16 cellular contexts compared by ENCODE assay signal in the genomic region with DNA sequence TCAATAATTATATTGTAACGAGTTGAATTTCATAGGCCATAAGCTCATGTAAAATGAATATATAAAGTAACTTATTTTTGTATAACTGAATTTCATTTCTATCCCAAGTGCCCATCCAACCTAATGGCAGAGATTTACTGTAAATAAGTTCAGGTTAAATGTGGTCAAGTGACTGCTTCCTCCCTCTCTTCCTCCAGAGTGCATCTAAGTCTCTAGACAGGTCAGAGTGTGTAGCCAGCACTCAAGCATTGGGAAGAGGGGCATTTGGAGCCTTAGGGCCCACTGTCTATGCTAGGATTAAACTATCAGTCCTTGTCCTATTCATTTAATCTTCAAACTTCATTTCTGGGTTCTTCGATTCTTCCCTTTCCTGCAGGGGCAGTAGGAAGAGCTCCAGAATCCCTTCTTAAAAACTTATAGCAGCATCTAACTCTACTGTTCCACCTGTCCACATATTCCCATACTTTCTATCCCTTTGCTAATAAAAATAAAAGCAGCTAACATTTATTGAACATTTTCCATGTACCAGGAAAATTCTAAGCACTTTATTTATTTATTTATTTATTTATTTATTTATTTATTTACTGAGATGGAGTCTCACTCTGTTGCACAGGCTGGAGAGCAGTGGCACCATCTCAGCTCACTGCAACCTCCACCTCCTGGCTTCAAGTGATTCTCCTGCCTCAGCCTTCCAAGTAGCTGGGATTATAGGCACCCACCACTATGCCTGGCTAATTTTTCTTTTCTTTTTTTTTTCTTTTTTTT. TPM values are rescaled to one million over a fixed set of nuclear protein-coding genes. Genes with fewer than 3 reads are reported as not detected.
DNase-seq lines count a peak whose midpoint lies in the region; ATAC-seq, FAIRE-seq and TF ChIP-seq lines count a peak whose summit lies in the region.
"Had no signal": no experiment of that assay in that cellular context is flagged by ENCODE, and none has a peak within 500 bp of the region (broad histone marks: within the 10 kb centered on the region; RNA-seq: fewer than 3 reads in every experiment).

No MANE protein-coding gene starts in this region.

- no peak overlapping the region for H3K4me3 Mint-ChIP-seq in dendritic cell treated with granulocyte-macrophage colony-stimulating factor and Interleukin-4, amounts not matched to agents 40 ng/mL and 50 ng/mL, for 4 days
- H3K4me3 Mint-ChIP-seq in immature natural killer cell = no peak overlapping the region
- H3K4me3 Mint-ChIP-seq: HFFc6 had no signal

- intact Hi-C loops in dendritic cell treated with granulocyte-macrophage colony-stimulating factor and Interleukin-4, amounts not matched to agents 40 ng/mL and 50 ng/mL, for 4 days (cut with micrococcal nuclease) = loop anchor here (5.0 kb wide), 1 partner anchor 55 kb away; no protein-coding TSS in a partner anchor

- peaks cover 25% of the 10 kb centered on the region for H3K4me1 Mint-ChIP-seq in dendritic cell treated with granulocyte-macrophage colony-stimulating factor and Interleukin-4, amounts not matched to agents 40 ng/mL and 50 ng/mL, for 4 days (ENCODE audit: low read depth)
- peaks cover 6 to 12% of the 10 kb centered on the region in 2 donors for H3K4me1 Mint-ChIP-seq in immature natural killer cell

- no peaks in the 10 kb centered on the region for H3K27me3 Mint-ChIP-seq in dendritic cell treated with granulocyte-macrophage colony-stimulating factor and Interleukin-4, amounts not matched to agents 40 ng/mL and 50 ng/mL, for 4 days
- peaks cover 2 to 5% (median 3%) of the 10 kb centered on the region in 3 donors for H3K27me3 Mint-ChIP-seq in immature natural killer cell (ENCODE audit: low read depth in 3 of 3)

- H3K27ac ChIP-seq in OCI-LY3 (ENCODE audit: low read length) = peak overlapping the region; percentile 92

- no peak for TF ChIP-seq CTCF in OCI-LY3 (IDR thresholded peaks at IDR 0.05; ENCODE audit: low read depth, low read length)

- TF ChIP-seq POLR2A in GM12892 (IDR thresholded peaks at IDR 0.05; ENCODE audit: low read depth, low read length) = no peak

- H3K9ac ChIP-seq in OCI-LY3 (ENCODE audit: low read length) = peak overlapping the region; percentile 81

- peak overlapping the region; percentile 62 for H3K4me3 ChIP-seq in OCI-LY3 (ENCODE audit: low read length)

- no peaks in the 10 kb centered on the region for H3K36me3 ChIP-seq in OCI-LY3 (replicated peaks; ENCODE audit: low read depth, low read length)

- no peak overlapping the region for H2AFZ ChIP-seq in OCI-LY3 (ENCODE audit: low read depth, low read length)

- peak overlapping the region; percentile 83 for H3K4me2 ChIP-seq in OCI-LY3 (ENCODE audit: low read length)

- peak; percentile 29 for DNase-seq in activated CD8-positive, alpha-beta memory T cell treated with anti-CD3 and anti-CD28 coated beads, Interleukin-2, amount 50 U/mL, for 48 hours
- no peak for DNase-seq in activated CD8-positive, alpha-beta memory T cell treated with anti-CD3 and anti-CD28 coated beads for 24 hours
- no peak for DNase-seq in GM12892 (ENCODE audit: insufficient read length)
- DNase-seq in NCI-H345 (lab: John Stamatoyannopoulos, UW) = no peak
- DNase-seq in immature natural killer cell = no peak
- DNase-seq: COR-L47, DMS153, EL, HFFc6, NCI-H187, NCI-H510A, SIG-M5 had no signal

- no peaks in the 10 kb centered on the region for H3K9me3 ChIP-seq in OCI-LY3 (ENCODE audit: insufficient read depth, low read length)

- H4K20me1 ChIP-seq in OCI-LY3 (ENCODE audit: insufficient read depth, low read length) = no peaks in the 10 kb centered on the region

- no peaks in the 10 kb centered on the region for H3K27me3 ChIP-seq in OCI-LY3 (ENCODE audit: low read depth, low read length)

- FAIRE-seq in GM12892 (lab: Jason Lieb, UNC) = no peak
- FAIRE-seq: RCC 7860 had no signal

- H3K79me2 ChIP-seq in OCI-LY3 (ENCODE audit: low read length) = 0 out of 2 replicates have a peak, but pooled peaks cover 5% of the 10 kb centered on the region

- H3K9me3 Mint-ChIP-seq in dendritic cell treated with granulocyte-macrophage colony-stimulating factor and Interleukin-4, amounts not matched to agents 40 ng/mL and 50 ng/mL, for 4 days = no peaks in the 10 kb centered on the region
- no peaks in the 10 kb centered on the region for H3K9me3 Mint-ChIP-seq in immature natural killer cell
- H3K9me3 Mint-ChIP-seq: HFFc6 had no signal

- no peaks in the 10 kb centered on the region for H3K36me3 Mint-ChIP-seq in dendritic cell treated with granulocyte-macrophage colony-stimulating factor and Interleukin-4, amounts not matched to agents 40 ng/mL and 50 ng/mL, for 4 days (ENCODE audit: low read depth)
- H3K36me3 Mint-ChIP-seq in immature natural killer cell = no peaks in the 10 kb centered on the region

- no peak for ATAC-seq in HG03571 (IDR thresholded peaks at IDR 0.05; ENCODE audit: unreplicated experiment)

- H3K27ac Mint-ChIP-seq in dendritic cell treated with granulocyte-macrophage colony-stimulating factor and Interleukin-4, amounts not matched to agents 40 ng/mL and 50 ng/mL, for 4 days = peak overlapping the region; percentile 91
- no peak overlapping the region for H3K27ac Mint-ChIP-seq in immature natural killer cell

- H3K4me1 ChIP-seq in OCI-LY3 (ENCODE audit: low read length) = peaks cover 30% of the 10 kb centered on the region

RNA-seq across cellular contexts. Expression of gene TOP1, which starts 36.1 kb away (rescaled TPM):
- 69.1 TPM for polyA plus RNA-seq in GM12892 (2012; ENCODE audit: missing spikeins)
- 10 to 100 TPM in 1 of 3 donors, 1 to 10 TPM in 2; 5.0 to 16.0 (median 5.3) TPM for polyA plus RNA-seq in immature natural killer cell
